Comparison of ENCODE assay signal across 8 cellular contexts in the genomic region with DNA sequence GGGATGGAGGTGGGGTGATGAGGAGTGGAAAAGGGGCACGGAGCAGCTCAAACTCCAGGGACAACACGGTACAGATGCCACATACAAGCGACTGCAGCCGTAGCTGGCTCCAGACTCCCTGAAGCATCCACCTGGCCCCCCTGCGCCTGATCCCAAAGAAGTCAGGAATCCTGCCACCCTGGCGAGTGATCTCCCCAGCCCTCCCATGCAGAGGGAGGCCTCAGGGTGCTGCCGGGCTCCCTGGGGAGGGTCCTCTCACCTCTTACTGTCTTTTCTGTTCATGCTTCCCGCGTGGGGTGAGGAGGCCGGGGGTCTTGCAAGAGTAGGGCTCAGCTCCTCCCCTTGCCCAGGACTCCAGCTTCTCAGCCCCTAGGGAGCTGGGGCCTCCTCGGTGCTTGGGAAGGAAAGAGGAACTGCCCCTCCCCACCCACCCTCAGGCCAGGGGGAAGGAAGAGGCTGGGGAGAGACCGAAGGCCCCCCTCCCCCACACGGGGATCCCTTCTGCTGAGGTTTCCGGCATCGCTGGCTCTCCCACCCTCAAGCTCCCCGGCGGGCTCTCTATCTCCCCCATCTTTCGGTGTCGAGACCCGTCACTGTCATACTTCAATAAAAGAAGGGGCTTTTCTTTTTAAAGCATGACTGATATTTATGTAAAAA. TPM values are rescaled to one million over a fixed set of nuclear protein-coding genes. Genes with fewer than 3 reads are reported as not detected.
DNase-seq lines count a peak whose midpoint lies in the region; ATAC-seq and TF ChIP-seq lines count a peak whose summit lies in the region.

Gene RASGRP4 (minus strand): TSS at position 410 of the 657 bp plus-strand sequence. CDS start 128 bp downstream, at position 282.

- H3K4me3 Mint-ChIP-seq in type B pancreatic cell: no peak within 1 kb of the TSS

- no peak within 1 kb of the TSS for H3K27ac ChIP-seq in transverse colon

- peak within 1 kb of the TSS in 2 of 4 donors; percentile 5 for H3K4me3 ChIP-seq in transverse colon

- H3K9me3 ChIP-seq in transverse colon: no peaks in the 10 kb centered on the region

- intact Hi-C loops in transverse colon (cut with DNase I; ENCODE audit: low total_unique reads): no loop called here

- no peak for TF ChIP-seq EP300 in transverse colon (IDR thresholded peaks at IDR 0.05; ENCODE audit: low read depth)

- H3K9me3 Mint-ChIP-seq in type B pancreatic cell: no peaks in the 10 kb centered on the region

- no peak within 1 kb of the TSS for H3K27ac Mint-ChIP-seq in type B pancreatic cell

- no peaks in the 10 kb centered on the region for H3K36me3 ChIP-seq in transverse colon

- no peak for TF ChIP-seq CTCF in transverse colon (IDR thresholded peaks at IDR 0.05)
- TF ChIP-seq CTCF in type B pancreatic cell (conservative IDR thresholded peaks at IDR 0.05): no peak

- peaks cover 17% of the 10 kb centered on the region for H3K27me3 Mint-ChIP-seq in type B pancreatic cell

- WGBS in transverse colon (ENCODE audit: low coverage in 1 of 2), 2 donors: 45% methylated on average over 20 of the region's 20 CpGs; no CpG with 5 or more reads in 1 of the 2 donors

- no peak for TF ChIP-seq POLR2A in transverse colon (IDR thresholded peaks at IDR 0.05)

- H3K27me3 ChIP-seq in transverse colon: peaks cover 18% of the 10 kb centered on the region

- ATAC-seq in GM21526 (IDR thresholded peaks at IDR 0.05; ENCODE audit: low FRiP score, unreplicated experiment): no peak

- no peaks in the 10 kb centered on the region for H3K36me3 Mint-ChIP-seq in type B pancreatic cell

- peak; percentile 62 for DNase-seq in activated naive CD4-positive, alpha-beta T cell treated with Interleukin-2 at 50 U/mL for 16 hours
- no peak for DNase-seq in activated naive CD4-positive, alpha-beta T cell (lab: John Stamatoyannopoulos, UW)
- peak; percentile 26 for DNase-seq in activated T-helper 9 cell treated with anti-CD3 and anti-CD28 coated beads, Interleukin-2, amount 50 U/mL, for 16 hours (ENCODE audit: low read depth)
- DNase-seq in medulla oblongata (ENCODE audit: extremely low spot score) (peak; percentile 45), transverse colon (peak; percentile 26), type B pancreatic cell (ENCODE audit: extremely low spot score, unreplicated experiment) (no peak), globus pallidus (ENCODE audit: low spot score) (no peak)

- in situ Hi-C loops in transverse colon (cut with MboI; ENCODE audit: low pct_ligation_motif_present in 1 of 4, low pct_unique_long_range_greater_than_20kb in 1 of 4, low sequenced_read_pairs in 3 of 4): no loop called here

- H3K4me1 Mint-ChIP-seq in type B pancreatic cell (ENCODE audit: unreplicated experiment): peaks cover 4% of the 10 kb centered on the region

- no peaks in the 10 kb centered on the region for H3K4me1 ChIP-seq in transverse colon

RNA-seq across cellular contexts. Expression of gene RASGRP4, which starts in this region (rescaled TPM):
- total RNA-seq in transverse colon (10 to 100 TPM in 1 of 4 donors, 1 to 10 TPM in 2, not detected in 1; 1.5 to 19.8 (median 1.7) TPM), type B pancreatic cell (ENCODE audit: low replicate concordance) (not detected in 2 replicates)

Comparison
In these comparisons a context has a peak if more than half of its experiments do, and no peak if none do; other contexts are left out.
1. DNase-seq: peak in activated naive CD4-positive, alpha-beta T cell treated with Interleukin-2 at 50 U/mL for 16 hours (single experiment), activated T-helper 9 cell treated with anti-CD3 and anti-CD28 coated beads, Interleukin-2, amount 50 U/mL, for 16 hours (single experiment), medulla oblongata (single experiment) and transverse colon (single experiment); none in activated naive CD4-positive, alpha-beta T cell (0 of 4), type B pancreatic cell (single experiment) and globus pallidus (single experiment).